ENCODE assay signal across 8 cellular contexts in genomic region chr19:39792999-39793546, GRCh38. TPM values are rescaled to one million over a fixed set of nuclear protein-coding genes. Genes with fewer than 3 reads are reported as not detected.
DNase-seq lines count a peak whose midpoint lies in the region; FAIRE-seq and TF ChIP-seq lines count a peak whose summit lies in the region.

No MANE protein-coding gene starts in this region.

- no peak overlapping the region for H3K27ac ChIP-seq in left ventricle myocardium inferior (replicated peaks)

- no peaks in the 10 kb centered on the region for H3K36me3 ChIP-seq in left ventricle myocardium inferior

- intact Hi-C loops in left ventricle myocardium inferior (cut with micrococcal nuclease), result loop anchor here (5.0 kb wide), 1 partner anchor 49 kb away; no protein-coding TSS in a partner anchor

- peaks cover 3% of the 10 kb centered on the region for H3K36me3 Mint-ChIP-seq in T-helper 1 cell treated with Interleukin-12 subunit alpha and Interleukin-12 subunit beta and Interleukin-4 antibody, amounts not matched to agents 30 μg/mL and 1 μg/mL, for 36 hours (ENCODE audit: low read depth)
- no peaks in the 10 kb centered on the region for H3K36me3 Mint-ChIP-seq in progenitor cell of endocrine pancreas (ENCODE audit: insufficient read depth)
- no peaks in the 10 kb centered on the region for H3K36me3 Mint-ChIP-seq in type B pancreatic cell

- TF ChIP-seq CTCF in left ventricle myocardium inferior (IDR thresholded peaks at IDR 0.05; ENCODE audit: borderline replicate concordance), result peak; percentile 91
- TF ChIP-seq CTCF in progenitor cell of endocrine pancreas (IDR thresholded peaks at IDR 0.05; ENCODE audit: unreplicated experiment), result peak; percentile 98
- TF ChIP-seq CTCF in type B pancreatic cell (conservative IDR thresholded peaks at IDR 0.05), result peak; percentile 98

- H3K9me3 ChIP-seq in left ventricle myocardium inferior (replicated peaks), result peaks cover 14% of the 10 kb centered on the region

- H3K4me3 Mint-ChIP-seq in T-helper 1 cell treated with Interleukin-12 subunit alpha and Interleukin-12 subunit beta and Interleukin-4 antibody, amounts not matched to agents 30 μg/mL and 1 μg/mL, for 36 hours, result peak overlapping the region; percentile 81
- H3K4me3 Mint-ChIP-seq in progenitor cell of endocrine pancreas (ENCODE audit: low read depth) (peak overlapping the region; percentile 24), type B pancreatic cell (peak overlapping the region; percentile 80)

- peak; percentile 78 for FAIRE-seq in H54 (lab: Jason Lieb, UNC)

- peaks cover 18% of the 10 kb centered on the region for H3K27me3 Mint-ChIP-seq in T-helper 1 cell treated with Interleukin-12 subunit alpha and Interleukin-12 subunit beta and Interleukin-4 antibody, amounts not matched to agents 30 μg/mL and 1 μg/mL, for 36 hours (ENCODE audit: low read depth)
- H3K27me3 Mint-ChIP-seq in progenitor cell of endocrine pancreas (peaks cover 22% of the 10 kb centered on the region), type B pancreatic cell (peaks cover 23% of the 10 kb centered on the region)

- no peaks in the 10 kb centered on the region for H3K4me1 ChIP-seq in left ventricle myocardium inferior

- DNase-seq in COLO668 (lab: John Stamatoyannopoulos, UW; ENCODE audit: unreplicated experiment) (peak; percentile 82), H54 (ENCODE audit: insufficient read length, low spot score) (peak; percentile 81), NCI-H1436 (lab: John Stamatoyannopoulos, UW) (peak; percentile 63), amniotic epithelial cell (ENCODE audit: low read depth) (peak; percentile 61), left ventricle myocardium inferior (peak; percentile 77), progenitor cell of endocrine pancreas (ENCODE audit: low spot score, unreplicated experiment) (peak; percentile 67), type B pancreatic cell (ENCODE audit: extremely low spot score, unreplicated experiment) (peak; percentile 81)

- no peak for TF ChIP-seq POLR2A in H54 (IDR thresholded peaks at IDR 0.05; ENCODE audit: low read depth, low read length)

- peak overlapping the region; percentile 63 for H3K4me3 ChIP-seq in left ventricle myocardium inferior

- peaks cover 14% of the 10 kb centered on the region for H3K4me1 Mint-ChIP-seq in T-helper 1 cell treated with Interleukin-12 subunit alpha and Interleukin-12 subunit beta and Interleukin-4 antibody, amounts not matched to agents 30 μg/mL and 1 μg/mL, for 36 hours (ENCODE audit: low read depth)
- H3K4me1 Mint-ChIP-seq in progenitor cell of endocrine pancreas (ENCODE audit: low read depth) (no peaks in the 10 kb centered on the region), type B pancreatic cell (ENCODE audit: unreplicated experiment) (peaks cover 4% of the 10 kb centered on the region)

- peaks cover 8% of the 10 kb centered on the region for H3K9me3 Mint-ChIP-seq in T-helper 1 cell treated with Interleukin-12 subunit alpha and Interleukin-12 subunit beta and Interleukin-4 antibody, amounts not matched to agents 30 μg/mL and 1 μg/mL, for 36 hours
- H3K9me3 Mint-ChIP-seq in progenitor cell of endocrine pancreas (ENCODE audit: low read depth) (peaks cover 3% of the 10 kb centered on the region), type B pancreatic cell (no peaks in the 10 kb centered on the region)

- no peak overlapping the region for H3K27ac Mint-ChIP-seq in T-helper 1 cell treated with Interleukin-12 subunit alpha and Interleukin-12 subunit beta and Interleukin-4 antibody, amounts not matched to agents 30 μg/mL and 1 μg/mL, for 36 hours
- H3K27ac Mint-ChIP-seq in progenitor cell of endocrine pancreas, result no peak overlapping the region
- no peak overlapping the region for H3K27ac Mint-ChIP-seq in type B pancreatic cell

- peaks cover 21% of the 10 kb centered on the region for H3K27me3 ChIP-seq in left ventricle myocardium inferior (ENCODE audit: low read depth)

RNA-seq across cellular contexts. Expression of gene LEUTX, which starts 14.4 kb away (rescaled TPM):
- not detected for total RNA-seq in left ventricle myocardium inferior
- total RNA-seq in progenitor cell of endocrine pancreas, result not detected in 2 replicates
- total RNA-seq in type B pancreatic cell (ENCODE audit: low replicate concordance), result not detected in 2 replicates

RNA-seq across cellular contexts. Expression of gene DYRK1B, which starts 40.9 kb away (rescaled TPM):
- total RNA-seq in left ventricle myocardium inferior (30.2 TPM), progenitor cell of endocrine pancreas (80.7 and 90.7 TPM in 2 replicates), type B pancreatic cell (ENCODE audit: low replicate concordance) (43.1 and 49.3 TPM in 2 replicates)

RNA-seq across cellular contexts. Expression of gene FBL, which starts 53.1 kb away (rescaled TPM):
- 63.1 TPM for total RNA-seq in left ventricle myocardium inferior
- 250 and 271 TPM in 2 replicates for total RNA-seq in progenitor cell of endocrine pancreas
- 327 and 356 TPM in 2 replicates for total RNA-seq in type B pancreatic cell (ENCODE audit: low replicate concordance)

RNA-seq across cellular contexts. Expression of gene CLC, which starts 55.2 kb away (rescaled TPM):
- total RNA-seq in left ventricle myocardium inferior, result not detected
- not detected in 2 replicates for total RNA-seq in progenitor cell of endocrine pancreas
- not detected in 2 replicates for total RNA-seq in type B pancreatic cell (ENCODE audit: low replicate concordance)

Comparison
In these comparisons a context has a peak if more than half of its experiments do, and no peak if none do; other contexts are left out.
1. H3K4me3 Mint-ChIP-seq: peak in every context shown above with its lines; median percentile 81 in T-helper 1 cell treated with Interleukin-12 subunit alpha and Interleukin-12 subunit beta and Interleukin-4 antibody, amounts not matched to agents 30 μg/mL and 1 μg/mL, for 36 hours; 80 in type B pancreatic cell; 24 in progenitor cell of endocrine pancreas.